Comparison of ENCODE assay signal across 14 cellular contexts in the genomic region with DNA sequence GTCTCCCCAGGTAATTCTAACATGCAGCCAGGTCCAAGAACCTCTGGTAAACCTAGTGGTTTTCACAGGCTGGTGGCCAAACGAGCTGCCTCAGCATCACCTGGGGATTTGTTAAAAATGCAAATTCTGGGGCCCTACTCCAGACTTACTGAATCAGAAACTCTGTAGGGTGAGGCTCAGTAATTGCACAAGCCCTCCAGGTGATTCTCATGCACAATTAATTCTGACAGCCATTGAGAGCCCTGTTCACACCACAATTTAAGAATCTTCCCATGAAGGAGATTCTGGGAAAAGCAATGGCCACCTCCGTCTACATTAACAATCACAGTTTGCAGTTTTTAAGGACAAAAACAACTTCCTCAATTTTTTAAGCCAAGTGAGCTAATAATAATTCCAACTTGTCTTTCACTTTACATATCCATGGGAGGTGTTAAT.
DNase-seq lines count a peak whose midpoint lies in the region; ATAC-seq and TF ChIP-seq lines count a peak whose summit lies in the region.
"Had no signal": no experiment of that assay in that cellular context is flagged by ENCODE, and none has a peak within 500 bp of the region (broad histone marks: within the 10 kb centered on the region; RNA-seq: fewer than 3 reads in every experiment).

No MANE protein-coding gene starts in this region.

- DNase-seq in adrenal gland (no peak), T-helper 9 cell (no peak)
- DNase-seq in stimulated activated CD4-positive, alpha-beta T cell treated with anti-CD3 and anti-CD28 coated beads, Interleukin-4, amount 100 ng/mL, for 4 hours, result no peak
- no peak for DNase-seq in stimulated activated naive CD8-positive, alpha-beta T cell treated with anti-CD3 and anti-CD28 coated beads, Interleukin-15, Interleukin-2, amounts not matched to agents 100 U/mL and 50 U/mL, for 24 hours
- DNase-seq: activated effector memory CD4-positive, alpha-beta T cell treated with anti-CD3 and anti-CD28 coated beads, Interleukin-2, amount 50 U/mL, for 16 hours; CD8-positive, alpha-beta T cell; hypothalamus; KBM-7; PC-3 had no signal

- H3K27ac ChIP-seq in OCI-LY3 (ENCODE audit: low read length) (no peak overlapping the region), adrenal gland (no peak overlapping the region)
- H3K27ac ChIP-seq: skin epidermis had no signal

- intact Hi-C loops in adrenal gland (cut with DNase I), result no loop called here

- H3K27me3 ChIP-seq in OCI-LY3 (ENCODE audit: low read depth, low read length), result peaks cover 55% of the 10 kb centered on the region
- H3K27me3 ChIP-seq in adrenal gland, result no peaks in the 10 kb centered on the region

- H3K36me3 ChIP-seq in OCI-LY3 (replicated peaks; ENCODE audit: low read depth, low read length), result no peaks in the 10 kb centered on the region
- H3K36me3 ChIP-seq in adrenal gland (replicated peaks in 1 of 2), result no peaks in the 10 kb centered on the region

- H3K9ac ChIP-seq in OCI-LY3 (ENCODE audit: low read length), result no peak overlapping the region

- no peak for TF ChIP-seq CTCF in OCI-LY3 (IDR thresholded peaks at IDR 0.05; ENCODE audit: low read depth, low read length)
- no peak for TF ChIP-seq CTCF in adrenal gland (IDR thresholded peaks at IDR 0.05)

- no peaks in the 10 kb centered on the region for H3K79me2 ChIP-seq in OCI-LY3 (ENCODE audit: low read length)

- peak; percentile 83 for ATAC-seq in GM18508 (IDR thresholded peaks at IDR 0.05; ENCODE audit: insufficient read depth, unreplicated experiment)
- ATAC-seq in GM21381 (IDR thresholded peaks at IDR 0.05; ENCODE audit: unreplicated experiment), result peak; percentile 93
- ATAC-seq in HG03066 (IDR thresholded peaks at IDR 0.05; ENCODE audit: low read depth, unreplicated experiment), result peak; percentile 94
- no peak for ATAC-seq in stimulated activated naive CD8-positive, alpha-beta T cell treated with anti-CD3 and anti-CD28 coated beads, Interleukin-15, Interleukin-2, amounts not matched to agents 100 U/mL and 50 U/mL, for 24 hours
- ATAC-seq: CD8-positive, alpha-beta T cell; PC-3 had no signal

- H3K4me1 ChIP-seq in OCI-LY3 (ENCODE audit: low read length) (peaks cover 39% of the 10 kb centered on the region), adrenal gland (replicated peaks in 1 of 2) (no peaks in the 10 kb centered on the region)

- H3K9me3 ChIP-seq in OCI-LY3 (ENCODE audit: insufficient read depth, low read length) (no peaks in the 10 kb centered on the region), adrenal gland (replicated peaks in 1 of 3) (no peaks in the 10 kb centered on the region)

- 45 to 58% (median 51%) methylated on average over 2 of the region's 2 CpGs for WGBS in adrenal gland, 4 donors

- no peak overlapping the region for H2AFZ ChIP-seq in OCI-LY3 (ENCODE audit: low read depth, low read length)

- TF ChIP-seq POLR2A in adrenal gland (IDR thresholded peaks at IDR 0.05), result no peak

- H4K20me1 ChIP-seq in OCI-LY3 (ENCODE audit: insufficient read depth, low read length), result no peaks in the 10 kb centered on the region

- H3K4me3 ChIP-seq in OCI-LY3 (ENCODE audit: low read length) (peak overlapping the region; percentile 40), adrenal gland (no peak overlapping the region)
- H3K4me3 ChIP-seq: skin epidermis had no signal

- H3K4me2 ChIP-seq in OCI-LY3 (ENCODE audit: low read length), result peak overlapping the region; percentile 69
